ENCODE assay signal across 2 cellular contexts in the genomic region with DNA sequence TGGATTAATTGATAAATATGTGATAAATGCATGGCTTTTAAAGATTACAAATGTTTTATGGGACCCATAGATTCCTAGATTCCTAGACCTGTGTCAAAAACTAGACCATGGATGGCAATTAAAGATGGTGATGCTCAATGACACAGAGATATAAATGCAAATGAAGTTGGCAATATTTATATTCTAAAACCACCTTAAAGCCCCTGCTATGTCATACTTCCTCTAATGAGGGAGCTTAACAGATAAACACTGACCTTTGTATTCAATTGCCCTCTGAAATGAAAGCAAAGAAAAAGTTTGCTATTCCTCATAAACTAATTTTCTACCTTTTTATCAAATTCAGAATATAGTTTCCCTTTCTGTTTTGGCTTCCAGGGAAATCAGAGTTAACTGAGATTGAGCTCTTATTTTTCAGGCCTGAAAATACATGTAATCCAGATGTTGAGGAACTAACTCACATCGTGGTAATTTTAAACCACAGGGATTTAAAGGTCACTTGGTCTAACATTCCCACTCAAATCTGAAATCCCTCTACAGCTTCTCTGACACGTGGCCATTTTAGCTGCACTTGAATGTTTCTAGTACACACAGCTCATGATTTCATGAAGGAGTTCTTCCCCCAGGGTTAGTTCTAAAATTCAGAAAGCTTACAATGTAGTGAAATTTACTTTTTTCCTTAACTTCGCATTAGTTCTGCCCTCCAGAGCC.
TF ChIP-seq lines count a peak whose summit lies in the region.

No MANE protein-coding gene starts in this region.

TF ChIP-seq in GM23338, 12 proteins besides CTCF, POLR2A, EP300 and RAD21:
- TF ChIP-seq, protein P1, sequence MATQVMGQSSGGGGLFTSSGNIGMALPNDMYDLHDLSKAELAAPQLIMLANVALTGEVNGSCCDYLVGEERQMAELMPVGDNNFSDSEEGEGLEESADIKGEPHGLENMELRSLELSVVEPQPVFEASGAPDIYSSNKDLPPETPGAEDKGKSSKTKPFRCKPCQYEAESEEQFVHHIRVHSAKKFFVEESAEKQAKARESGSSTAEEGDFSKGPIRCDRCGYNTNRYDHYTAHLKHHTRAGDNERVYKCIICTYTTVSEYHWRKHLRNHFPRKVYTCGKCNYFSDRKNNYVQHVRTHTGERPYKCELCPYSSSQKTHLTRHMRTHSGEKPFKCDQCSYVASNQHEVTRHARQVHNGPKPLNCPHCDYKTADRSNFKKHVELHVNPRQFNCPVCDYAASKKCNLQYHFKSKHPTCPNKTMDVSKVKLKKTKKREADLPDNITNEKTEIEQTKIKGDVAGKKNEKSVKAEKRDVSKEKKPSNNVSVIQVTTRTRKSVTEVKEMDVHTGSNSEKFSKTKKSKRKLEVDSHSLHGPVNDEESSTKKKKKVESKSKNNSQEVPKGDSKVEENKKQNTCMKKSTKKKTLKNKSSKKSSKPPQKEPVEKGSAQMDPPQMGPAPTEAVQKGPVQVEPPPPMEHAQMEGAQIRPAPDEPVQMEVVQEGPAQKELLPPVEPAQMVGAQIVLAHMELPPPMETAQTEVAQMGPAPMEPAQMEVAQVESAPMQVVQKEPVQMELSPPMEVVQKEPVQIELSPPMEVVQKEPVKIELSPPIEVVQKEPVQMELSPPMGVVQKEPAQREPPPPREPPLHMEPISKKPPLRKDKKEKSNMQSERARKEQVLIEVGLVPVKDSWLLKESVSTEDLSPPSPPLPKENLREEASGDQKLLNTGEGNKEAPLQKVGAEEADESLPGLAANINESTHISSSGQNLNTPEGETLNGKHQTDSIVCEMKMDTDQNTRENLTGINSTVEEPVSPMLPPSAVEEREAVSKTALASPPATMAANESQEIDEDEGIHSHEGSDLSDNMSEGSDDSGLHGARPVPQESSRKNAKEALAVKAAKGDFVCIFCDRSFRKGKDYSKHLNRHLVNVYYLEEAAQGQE (IDR thresholded peaks at IDR 0.05; ENCODE audit: unreplicated experiment): no peak
- TF ChIP-seq, protein P2, sequence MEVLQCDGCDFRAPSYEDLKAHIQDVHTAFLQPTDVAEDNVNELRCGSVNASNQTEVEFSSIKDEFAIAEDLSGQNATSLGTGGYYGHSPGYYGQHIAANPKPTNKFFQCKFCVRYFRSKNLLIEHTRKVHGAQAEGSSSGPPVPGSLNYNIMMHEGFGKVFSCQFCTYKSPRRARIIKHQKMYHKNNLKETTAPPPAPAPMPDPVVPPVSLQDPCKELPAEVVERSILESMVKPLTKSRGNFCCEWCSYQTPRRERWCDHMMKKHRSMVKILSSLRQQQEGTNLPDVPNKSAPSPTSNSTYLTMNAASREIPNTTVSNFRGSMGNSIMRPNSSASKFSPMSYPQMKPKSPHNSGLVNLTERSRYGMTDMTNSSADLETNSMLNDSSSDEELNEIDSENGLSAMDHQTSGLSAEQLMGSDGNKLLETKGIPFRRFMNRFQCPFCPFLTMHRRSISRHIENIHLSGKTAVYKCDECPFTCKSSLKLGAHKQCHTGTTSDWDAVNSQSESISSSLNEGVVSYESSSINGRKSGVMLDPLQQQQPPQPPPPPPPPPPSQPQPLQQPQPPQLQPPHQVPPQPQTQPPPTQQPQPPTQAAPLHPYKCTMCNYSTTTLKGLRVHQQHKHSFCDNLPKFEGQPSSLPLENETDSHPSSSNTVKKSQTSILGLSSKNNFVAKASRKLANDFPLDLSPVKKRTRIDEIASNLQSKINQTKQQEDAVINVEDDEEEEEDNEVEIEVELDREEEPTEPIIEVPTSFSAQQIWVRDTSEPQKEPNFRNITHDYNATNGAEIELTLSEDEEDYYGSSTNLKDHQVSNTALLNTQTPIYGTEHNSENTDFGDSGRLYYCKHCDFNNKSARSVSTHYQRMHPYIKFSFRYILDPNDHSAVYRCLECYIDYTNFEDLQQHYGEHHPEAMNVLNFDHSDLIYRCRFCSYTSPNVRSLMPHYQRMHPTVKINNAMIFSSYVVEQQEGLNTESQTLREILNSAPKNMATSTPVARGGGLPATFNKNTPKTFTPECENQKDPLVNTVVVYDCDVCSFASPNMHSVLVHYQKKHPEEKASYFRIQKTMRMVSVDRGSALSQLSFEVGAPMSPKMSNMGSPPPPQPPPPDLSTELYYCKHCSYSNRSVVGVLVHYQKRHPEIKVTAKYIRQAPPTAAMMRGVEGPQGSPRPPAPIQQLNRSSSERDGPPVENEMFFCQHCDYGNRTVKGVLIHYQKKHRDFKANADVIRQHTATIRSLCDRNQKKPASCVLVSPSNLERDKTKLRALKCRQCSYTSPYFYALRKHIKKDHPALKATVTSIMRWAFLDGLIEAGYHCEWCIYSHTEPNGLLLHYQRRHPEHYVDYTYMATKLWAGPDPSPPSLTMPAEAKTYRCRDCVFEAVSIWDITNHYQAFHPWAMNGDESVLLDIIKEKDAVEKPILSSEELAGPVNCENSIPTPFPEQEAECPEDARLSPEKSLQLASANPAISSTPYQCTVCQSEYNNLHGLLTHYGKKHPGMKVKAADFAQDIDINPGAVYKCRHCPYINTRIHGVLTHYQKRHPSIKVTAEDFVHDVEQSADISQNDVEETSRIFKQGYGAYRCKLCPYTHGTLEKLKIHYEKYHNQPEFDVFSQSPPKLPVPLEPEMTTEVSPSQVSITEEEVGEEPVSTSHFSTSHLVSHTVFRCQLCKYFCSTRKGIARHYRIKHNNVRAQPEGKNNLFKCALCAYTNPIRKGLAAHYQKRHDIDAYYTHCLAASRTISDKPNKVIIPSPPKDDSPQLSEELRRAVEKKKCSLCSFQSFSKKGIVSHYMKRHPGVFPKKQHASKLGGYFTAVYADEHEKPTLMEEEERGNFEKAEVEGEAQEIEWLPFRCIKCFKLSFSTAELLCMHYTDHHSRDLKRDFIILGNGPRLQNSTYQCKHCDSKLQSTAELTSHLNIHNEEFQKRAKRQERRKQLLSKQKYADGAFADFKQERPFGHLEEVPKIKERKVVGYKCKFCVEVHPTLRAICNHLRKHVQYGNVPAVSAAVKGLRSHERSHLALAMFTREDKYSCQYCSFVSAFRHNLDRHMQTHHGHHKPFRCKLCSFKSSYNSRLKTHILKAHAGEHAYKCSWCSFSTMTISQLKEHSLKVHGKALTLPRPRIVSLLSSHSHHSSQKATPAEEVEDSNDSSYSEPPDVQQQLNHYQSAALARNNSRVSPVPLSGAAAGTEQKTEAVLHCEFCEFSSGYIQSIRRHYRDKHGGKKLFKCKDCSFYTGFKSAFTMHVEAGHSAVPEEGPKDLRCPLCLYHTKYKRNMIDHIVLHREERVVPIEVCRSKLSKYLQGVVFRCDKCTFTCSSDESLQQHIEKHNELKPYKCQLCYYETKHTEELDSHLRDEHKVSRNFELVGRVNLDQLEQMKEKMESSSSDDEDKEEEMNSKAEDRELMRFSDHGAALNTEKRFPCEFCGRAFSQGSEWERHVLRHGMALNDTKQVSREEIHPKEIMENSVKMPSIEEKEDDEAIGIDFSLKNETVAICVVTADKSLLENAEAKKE (CRISPR knock-in tag; IDR thresholded peaks at IDR 0.05): no peak

TF ChIP-seq in endothelial cell of umbilical vein, 7 proteins besides CTCF, POLR2A, EP300 and RAD21:
- TF ChIP-seq GATA2 (IDR thresholded peaks at IDR 0.05; ENCODE audit: insufficient read depth, insufficient read length, low read depth, low read length) (no peak), EZH2 (IDR thresholded peaks at IDR 0.05; ENCODE audit: borderline replicate concordance, low read depth, low read length, severe bottlenecking) (no peak), JUN (IDR thresholded peaks at IDR 0.05; ENCODE audit: borderline replicate concordance, insufficient read depth, insufficient read length, low read depth) (no peak), POLR2AphosphoS5 (IDR thresholded peaks at IDR 0.05; ENCODE audit: insufficient read depth, low read depth, low read length) (no peak), MYC (IDR thresholded peaks at IDR 0.05; ENCODE audit: low read depth, low read length) (no peak), FOS (IDR thresholded peaks at IDR 0.05; ENCODE audit: borderline replicate concordance, insufficient read depth, low read length) (no peak)
- TF ChIP-seq, protein P3, sequence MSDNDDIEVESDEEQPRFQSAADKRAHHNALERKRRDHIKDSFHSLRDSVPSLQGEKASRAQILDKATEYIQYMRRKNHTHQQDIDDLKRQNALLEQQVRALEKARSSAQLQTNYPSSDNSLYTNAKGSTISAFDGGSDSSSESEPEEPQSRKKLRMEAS (IDR thresholded peaks at IDR 0.05; ENCODE audit: insufficient read depth, insufficient read length): no peak
